18 cellular contexts compared by ENCODE assay signal in the genomic region with DNA sequence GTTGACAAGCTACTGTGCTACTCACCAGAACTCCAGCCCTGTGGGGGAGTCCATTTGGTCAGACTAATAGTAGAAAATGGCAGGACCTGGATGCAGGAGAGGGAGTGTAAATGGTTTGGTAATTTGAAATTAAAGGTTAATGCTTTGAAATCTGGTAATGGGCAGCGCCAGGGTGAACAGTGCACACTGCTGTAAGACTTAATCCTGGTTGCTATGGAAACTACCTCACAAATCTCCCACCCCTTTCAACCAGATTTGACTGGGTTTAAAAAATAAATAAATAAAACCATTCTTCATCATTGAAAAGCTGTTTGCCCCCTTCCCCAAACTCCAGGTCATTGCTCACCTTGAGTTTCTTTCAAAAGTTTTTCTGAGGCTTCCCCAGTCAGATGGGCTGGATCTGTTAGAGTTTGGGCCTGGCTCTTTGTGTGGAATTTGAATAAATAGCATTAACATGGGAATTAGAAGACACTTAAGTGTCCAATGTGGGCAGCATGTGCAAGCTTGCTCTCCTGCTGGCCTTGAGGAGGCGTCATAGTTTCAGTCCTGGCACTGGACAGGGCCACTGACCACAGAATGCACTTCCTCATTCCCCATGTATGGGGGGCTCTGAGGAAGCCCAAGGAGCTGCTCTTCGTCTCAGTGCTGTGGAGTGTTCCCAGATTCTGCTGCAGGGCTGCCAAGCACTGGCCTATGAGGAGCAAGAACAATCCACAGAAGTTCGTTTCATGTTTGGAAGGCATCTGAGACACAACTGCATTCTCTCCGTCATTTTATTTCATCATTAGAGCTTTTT.
DNase-seq lines count a peak whose midpoint lies in the region; ATAC-seq and TF ChIP-seq lines count a peak whose summit lies in the region.
"Had no signal": no experiment of that assay in that cellular context is flagged by ENCODE, and none has a peak within 500 bp of the region (broad histone marks: within the 10 kb centered on the region; RNA-seq: fewer than 3 reads in every experiment).

No MANE protein-coding gene starts in this region.

- TF ChIP-seq POLR2A in erythroblast (IDR thresholded peaks at IDR 0.05; ENCODE audit: low read length): no peak

- H3K4me3 ChIP-seq in A673 (ENCODE audit: low read depth, low read length, poor library complexity, severe bottlenecking) (no peak overlapping the region), H7 (ENCODE audit: insufficient read depth, low read depth, low read length) (no peak overlapping the region)
- H3K4me3 ChIP-seq: psoas muscle had no signal

- no peaks in the 10 kb centered on the region for H3K9me3 ChIP-seq in A673 (ENCODE audit: low read depth, low read length, poor library complexity, severe bottlenecking)
- H3K9me3 ChIP-seq: psoas muscle had no signal

- POLR2A ChIA-PET in A673 (lab: Charles Lee; ENCODE audit: low non-redundant PET): no interaction called here

- ATAC-seq in left cardiac atrium: peak; percentile 25 to 60
- ATAC-seq: activated CD4-positive, CD25-positive, alpha-beta regulatory T cell treated with anti-CD3 and anti-CD28 coated beads, Interleukin-2, amount 50 U/mL, for 24 hours; psoas muscle; stimulated activated effector memory CD8-positive, alpha-beta T cell treated with anti-CD3 and anti-CD28 coated beads, Interleukin-12 subunit alpha, Interleukin-12 subunit beta, amount 100 ng/mL, for 72 hours had no signal

- H3K27ac ChIP-seq in A673 (ENCODE audit: low read depth, low read length, poor library complexity, severe bottlenecking): no peak overlapping the region
- H3K27ac ChIP-seq: psoas muscle had no signal

- H3K27me3 ChIP-seq in A673 (replicated peaks; ENCODE audit: insufficient read depth, low read depth, low read length, poor library complexity) (no peaks in the 10 kb centered on the region), H7 (ENCODE audit: control insufficient read depth, insufficient read depth, low read length) (no peaks in the 10 kb centered on the region)

- peaks cover 12% of the 10 kb centered on the region for H3K4me1 ChIP-seq in A673 (ENCODE audit: insufficient read depth, low read length, poor library complexity, severe bottlenecking)

- no peaks in the 10 kb centered on the region for H3K36me3 ChIP-seq in A673 (ENCODE audit: insufficient read depth, low read length, poor library complexity, severe bottlenecking)
- no peaks in the 10 kb centered on the region for H3K36me3 ChIP-seq in H7 (replicated peaks; ENCODE audit: control insufficient read depth, insufficient read depth, low read length)

- DNase-seq in left cardiac atrium (no peak), cardiac septum (ENCODE audit: low spot score) (no peak), NCI-H82 treated with DMSO at 0.1 percent for 48 hours (lab: John Stamatoyannopoulos, UW; ENCODE audit: unreplicated experiment) (peak; percentile 61), iris pigment epithelial cell (ENCODE audit: low read depth) (peak; percentile 37), A673 (ENCODE audit: low spot score) (no peak), H7 (no peak), G401 (ENCODE audit: low spot score) (no peak), erythroblast (lab: John Stamatoyannopoulos, UW) (no peak)
- DNase-seq: COR-L47, endodermal cell, hippocampal formation, Kasumi-1, mesenchymal stem cell, NCI-H1105, NCI-H774, psoas muscle had no signal

- BruUV-seq in A673 (replicated peaks; lab: Mats Ljungman, UMichigan): no TSS peak

- in situ Hi-C loops in G401 (cut with HindIII; ENCODE audit: low sequenced_read_pairs): no loop called here

- TF ChIP-seq CTCF in A673 (conservative IDR thresholded peaks at IDR 0.05; ENCODE audit: low read depth, low read length): no peak

- CTCF ChIA-PET in A673 (lab: Charles Lee): no interaction called here

- intact Hi-C loops in left cardiac atrium (cut with DNase I): no loop called here
- intact Hi-C loops in cardiac septum (cut with DNase I): loop anchor here (10.0 kb wide), 1 partner anchor 264 kb away; no protein-coding TSS in a partner anchor
- intact Hi-C loops in A673 (cut with micrococcal nuclease; ENCODE audit: unreplicated experiment): no loop called here

Comparison
In these comparisons a context has a peak if more than half of its experiments do, and no peak if none do; other contexts are left out.
1. DNase-seq: peak in NCI-H82 treated with DMSO at 0.1 percent for 48 hours (single experiment) and iris pigment epithelial cell (single experiment); none in left cardiac atrium (single experiment), cardiac septum (single experiment), A673 (single experiment), H7 (single experiment), G401 (single experiment) and erythroblast (0 of 2).